In genomic region chr12:2462087-2462486, GRCh38 we compare ENCODE assay signal across 27 cellular contexts.
"Had no signal": no experiment of that assay in that cellular context is flagged by ENCODE, and none has a peak within 500 bp of the region (broad histone marks: within the 10 kb centered on the region; RNA-seq: fewer than 3 reads in every experiment).

No MANE protein-coding gene starts in this region.

- H3K27ac Mint-ChIP-seq: activated CD4-positive, alpha-beta memory T cell treated with anti-CD3 and anti-CD28 coated beads, Interleukin-2, amount 10 ng/mL, durations not matched to agents 7 days and 5 days; activated CD4-positive, alpha-beta T cell treated with anti-CD3 and anti-CD28 coated beads, Interleukin-2, amount 10 ng/mL, durations not matched to agents 7 days and 5 days; activated naive CD4-positive, alpha-beta T cell treated with anti-CD3 and anti-CD28 coated beads, Interleukin-2, amount 10 ng/mL, durations not matched to agents 7 days and 5 days; activated naive CD4-positive, alpha-beta T cell treated with anti-CD3 and anti-CD28 coated beads, Interleukin-2, amount 50 U/mL, for 72 hours; activated naive CD8-positive, alpha-beta T cell treated with anti-CD3 and anti-CD28 coated beads, Interleukin-2, amount 50 U/mL, for 24 hours; activated T-cell treated with anti-CD3 and anti-CD28 coated beads, Interleukin-2, amount 50 U/mL, for 24 hours; activated T-cell treated with anti-CD3 and anti-CD28 coated beads, Interleukin-2, amount 50 U/mL, for 72 hours; brain had no signal

- H3K4me3 ChIP-seq: adrenal gland, ascending aorta, breast epithelium, cardiac muscle cell, colonic mucosa had no signal

- H3K27me3 ChIP-seq: adrenal gland, ascending aorta, breast epithelium, cardiac muscle cell, colonic mucosa had no signal

- H3K4me3 Mint-ChIP-seq: activated CD4-positive, alpha-beta memory T cell treated with anti-CD3 and anti-CD28 coated beads, Interleukin-2, amount 10 ng/mL, durations not matched to agents 7 days and 5 days; activated CD4-positive, alpha-beta T cell treated with anti-CD3 and anti-CD28 coated beads, Interleukin-2, amount 10 ng/mL, durations not matched to agents 7 days and 5 days; activated naive CD4-positive, alpha-beta T cell treated with anti-CD3 and anti-CD28 coated beads, Interleukin-2, amount 10 ng/mL, durations not matched to agents 7 days and 5 days; activated naive CD8-positive, alpha-beta T cell treated with anti-CD3 and anti-CD28 coated beads, Interleukin-2, amount 50 U/mL, for 24 hours; activated T-cell treated with anti-CD3 and anti-CD28 coated beads, Interleukin-2, amount 50 U/mL, for 24 hours; activated T-cell treated with anti-CD3 and anti-CD28 coated beads, Interleukin-2, amount 50 U/mL, for 72 hours; brain had no signal

- H3K27me3 Mint-ChIP-seq: activated CD4-positive, alpha-beta T cell treated with anti-CD3 and anti-CD28 coated beads, Interleukin-2, amount 10 ng/mL, durations not matched to agents 7 days and 5 days; activated naive CD4-positive, alpha-beta T cell treated with anti-CD3 and anti-CD28 coated beads, Interleukin-2, amount 10 ng/mL, durations not matched to agents 7 days and 5 days; activated naive CD8-positive, alpha-beta T cell treated with anti-CD3 and anti-CD28 coated beads, Interleukin-2, amount 50 U/mL, for 24 hours had no signal

- H3K27ac ChIP-seq: adrenal gland, ascending aorta, breast epithelium, cardiac muscle cell, colonic mucosa, epithelial cell of prostate had no signal

- H3K36me3 Mint-ChIP-seq: activated naive CD4-positive, alpha-beta T cell treated with anti-CD3 and anti-CD28 coated beads, Interleukin-2, amount 10 ng/mL, durations not matched to agents 7 days and 5 days; activated naive CD4-positive, alpha-beta T cell treated with anti-CD3 and anti-CD28 coated beads, Interleukin-2, amount 50 U/mL, for 72 hours; brain had no signal

- H3K9me3 Mint-ChIP-seq: activated CD4-positive, alpha-beta memory T cell treated with anti-CD3 and anti-CD28 coated beads, Interleukin-2, amount 10 ng/mL, durations not matched to agents 7 days and 5 days; activated CD4-positive, alpha-beta T cell treated with anti-CD3 and anti-CD28 coated beads, Interleukin-2, amount 10 ng/mL, durations not matched to agents 7 days and 5 days; activated naive CD4-positive, alpha-beta T cell treated with anti-CD3 and anti-CD28 coated beads, Interleukin-2, amount 10 ng/mL, durations not matched to agents 7 days and 5 days; activated naive CD4-positive, alpha-beta T cell treated with anti-CD3 and anti-CD28 coated beads, Interleukin-2, amount 50 U/mL, for 72 hours; activated naive CD8-positive, alpha-beta T cell treated with anti-CD3 and anti-CD28 coated beads, Interleukin-2, amount 50 U/mL, for 24 hours; activated T-cell treated with anti-CD3 and anti-CD28 coated beads, Interleukin-2, amount 50 U/mL, for 24 hours; activated T-cell treated with anti-CD3 and anti-CD28 coated beads, Interleukin-2, amount 50 U/mL, for 72 hours; brain had no signal

- H3K4me1 ChIP-seq: adrenal gland, ascending aorta, breast epithelium, colonic mucosa had no signal

- DNase-seq: activated CD4-positive, alpha-beta memory T cell treated with anti-CD3 and anti-CD28 coated beads, Interleukin-2, amount 10 ng/mL, durations not matched to agents 7 days and 5 days; activated CD4-positive, alpha-beta T cell treated with anti-CD3 and anti-CD28 coated beads for 1 hour; activated CD4-positive, alpha-beta T cell treated with anti-CD3 and anti-CD28 coated beads for 4 hours; activated CD4-positive, alpha-beta T cell treated with anti-CD3 and anti-CD28 coated beads, Interleukin-2, amount 10 ng/mL, durations not matched to agents 7 days and 5 days; activated CD4-positive, alpha-beta T cell treated with anti-CD3 and anti-CD28 coated beads, Interleukin-2, amount 50 U/mL, for 4 hours; activated CD8-positive, alpha-beta memory T cell treated with anti-CD3 and anti-CD28 coated beads, Interleukin-2, amount 50 U/mL, for 48 hours; activated gamma-delta T cell; activated naive CD4-positive, alpha-beta T cell; activated naive CD4-positive, alpha-beta T cell treated with anti-CD3 and anti-CD28 coated beads, Interleukin-2, amount 10 ng/mL, durations not matched to agents 7 days and 5 days; activated naive CD8-positive, alpha-beta T cell treated with anti-CD3 and anti-CD28 coated beads, Interleukin-2, amount 50 U/mL, for 24 hours; activated T-cell treated with anti-CD3 and anti-CD28 coated beads for 4 hours; activated T-cell treated with anti-CD3 and anti-CD28 coated beads, Interleukin-2, amount 50 U/mL, for 24 hours; activated T-cell treated with anti-CD3 and anti-CD28 coated beads, Interleukin-2, amount 50 U/mL, for 72 hours; adrenal gland; amygdala; central memory CD4-positive, alpha-beta T cell; cerebellar nuclear complex; colonic mucosa; effector CD8-positive, alpha-beta T cell; foreskin fibroblast; T-helper 2 cell had no signal

- H3K36me3 ChIP-seq: adrenal gland, breast epithelium, colonic mucosa had no signal

- H3K9me3 ChIP-seq: adrenal gland, ascending aorta, breast epithelium, colonic mucosa had no signal

- ATAC-seq: activated naive CD4-positive, alpha-beta T cell treated with anti-CD3 and anti-CD28 coated beads, Interleukin-2, amount 50 U/mL, for 72 hours; activated naive CD8-positive, alpha-beta T cell treated with anti-CD3 and anti-CD28 coated beads, Interleukin-2, amount 50 U/mL, for 24 hours; activated T-cell treated with anti-CD3 and anti-CD28 coated beads, Interleukin-2, amount 50 U/mL, for 72 hours had no signal

- H3K4me1 Mint-ChIP-seq: activated CD4-positive, alpha-beta memory T cell treated with anti-CD3 and anti-CD28 coated beads, Interleukin-2, amount 10 ng/mL, durations not matched to agents 7 days and 5 days; activated CD4-positive, alpha-beta T cell treated with anti-CD3 and anti-CD28 coated beads, Interleukin-2, amount 10 ng/mL, durations not matched to agents 7 days and 5 days; activated naive CD4-positive, alpha-beta T cell treated with anti-CD3 and anti-CD28 coated beads, Interleukin-2, amount 10 ng/mL, durations not matched to agents 7 days and 5 days; activated naive CD8-positive, alpha-beta T cell treated with anti-CD3 and anti-CD28 coated beads, Interleukin-2, amount 50 U/mL, for 24 hours; brain had no signal
